20 cellular contexts compared by ENCODE assay signal in genomic region chr6:13452346-13453171, GRCh38. TPM values are rescaled to one million over a fixed set of nuclear protein-coding genes. Genes with fewer than 3 reads are reported as not detected.
DNase-seq lines count a peak whose midpoint lies in the region; ATAC-seq, FAIRE-seq and TF ChIP-seq lines count a peak whose summit lies in the region.
"Had no signal": no experiment of that assay in that cellular context is flagged by ENCODE, and none has a peak within 500 bp of the region (broad histone marks: within the 10 kb centered on the region; RNA-seq: fewer than 3 reads in every experiment).

No MANE protein-coding gene starts in this region.

- CTCF ChIA-PET in WTC11 (lab: Charles Lee), result interaction anchor here (0.7 to 1.5 kb wide), 6 partner anchors 21 to 172 kb away, joined by 3 to 5 read pairs (median 3); partner anchors contain the start of gene GFOD1

- H3K4ac ChIP-seq in H9 (ENCODE audit: low read depth, low read length), result no peak overlapping the region

- H3K4me1 ChIP-seq in H9 (ENCODE audit: insufficient read depth, low read length), result no peaks in the 10 kb centered on the region
- peaks cover 33% of the 10 kb centered on the region for H3K4me1 ChIP-seq in rectal smooth muscle tissue (ENCODE audit: control insufficient read depth, insufficient read depth, low read length)
- H3K4me1 ChIP-seq in kidney (ENCODE audit: control insufficient read depth in 1 of 2, insufficient read depth in 1 of 2, low read depth in 1 of 2, low read length in 2 of 2), result peaks cover 0 to 2% of the 10 kb centered on the region in 2 donors

- no peak overlapping the region for H2AK5ac ChIP-seq in H9 (ENCODE audit: insufficient read length, low read length)

- peaks cover 19 to 28% of the 10 kb centered on the region in 2 experiments for H3K4me1 Mint-ChIP-seq in H9
- H3K4me1 Mint-ChIP-seq in WTC11, result peaks cover 29% of the 10 kb centered on the region

- H3K9me3 ChIP-seq in H9 (ENCODE audit: control insufficient read depth, low read depth, low read length) (no peaks in the 10 kb centered on the region), kidney (ENCODE audit: control insufficient read depth in 1 of 2, low read length in 2 of 2) (no peaks in the 10 kb centered on the region)
- H3K9me3 ChIP-seq: thyroid gland had no signal

- DNase-seq in H9 (no peak), WTC11 (ENCODE audit: low spot score) (no peak), fibroblast of the aortic adventitia (ENCODE audit: low read depth) (peak; percentile 57), RPMI8226 (no peak), kidney (no peak)
- DNase-seq: activated CD8-positive, alpha-beta memory T cell treated with anti-CD3 and anti-CD28 coated beads, Interleukin-2, amount 10 ng/mL, durations not matched to agents 7 days and 5 days; activated effector memory CD4-positive, alpha-beta T cell treated with Interleukin-2 at 50 U/mL for 16 hours; CD4-positive, alpha-beta T cell; cortex of kidney; DMS153; foreskin melanocyte; GDM1; MM.1S; NCI-H1436 treated with DMSO at 0.1 percent for 48 hours; NCI-H526; nucleus accumbens; thyroid gland had no signal

- FAIRE-seq in kidney (lab: Jason Lieb, UNC), result no peak

- H3K27me3 ChIP-seq in H9 (ENCODE audit: insufficient read depth, low read length) (no peaks in the 10 kb centered on the region), rectal smooth muscle tissue (ENCODE audit: control insufficient read depth, insufficient read depth, low read length) (no peaks in the 10 kb centered on the region)
- H3K27me3 ChIP-seq: thyroid gland had no signal

- no peaks in the 10 kb centered on the region for H4K20me1 ChIP-seq in H9 (ENCODE audit: control insufficient read depth, insufficient read depth, insufficient read length)

- H3K36me3 Mint-ChIP-seq in H9 (ENCODE audit: insufficient read depth in 1 of 3, low read depth in 3 of 3) (peaks cover 4 to 7% (median 5%) of the 10 kb centered on the region in 3 experiments; a peak in 5 of 7 replicates), WTC11 (peaks cover 12% of the 10 kb centered on the region)

- no CpG with 5 or more reads among the region's 12 CpGs for WGBS in H9 (ENCODE audit: extremely low coverage, insufficient read length, low lambda C conversion rate)

- no peak overlapping the region for H2BK12ac ChIP-seq in H9 (ENCODE audit: insufficient read length, low read depth, low read length)

- no peak overlapping the region for H3K23ac ChIP-seq in H9 (ENCODE audit: insufficient read length, low read depth, low read length)

- POLR2A ChIA-PET in WTC11 (lab: Charles Lee), result interaction anchor here (0.5 kb wide), 1 partner anchor 43 kb away, joined by 7 read pairs; no protein-coding TSS in a partner anchor

- intact Hi-C loops in kidney (cut with DNase I), result no loop called here

- no peak overlapping the region for H3T11ph ChIP-seq in H9 (ENCODE audit: low read length)

- no peak overlapping the region for H3K27ac ChIP-seq in H9 (ENCODE audit: insufficient read length, low read depth, low read length)
- H3K27ac ChIP-seq in rectal smooth muscle tissue (ENCODE audit: low read depth, low read length), result peak overlapping the region; percentile 75
- H3K27ac ChIP-seq in kidney (ENCODE audit: low read depth in 2 of 2, low read length in 2 of 2), result no peak overlapping the region
- H3K27ac ChIP-seq: thyroid gland had no signal

- H3K9ac ChIP-seq in H9 (ENCODE audit: extremely low read depth, insufficient read length, low read length) (no peak overlapping the region), rectal smooth muscle tissue (ENCODE audit: low read length) (no peak overlapping the region), kidney (ENCODE audit: low read length in 2 of 2) (no peak overlapping the region)

- peak; percentile 30; the same call in 2 of the 3 replicates for TF ChIP-seq CTCF in H9 (conservative IDR thresholded peaks at IDR 0.05)
- TF ChIP-seq CTCF in WTC11 (IDR thresholded peaks at IDR 0.05), result no peak
- TF ChIP-seq CTCF in fibroblast of the aortic adventitia (IDR thresholded peaks at IDR 0.05; ENCODE audit: insufficient read depth, low read length), result no peak
- TF ChIP-seq CTCF in kidney (IDR thresholded peaks at IDR 0.05; ENCODE audit: borderline replicate concordance, extremely low read depth, insufficient read depth), result no peak

- H3K14ac ChIP-seq in H9 (ENCODE audit: insufficient read depth, low read length), result no peak overlapping the region

- no peak overlapping the region for H2AFZ ChIP-seq in H9 (ENCODE audit: low read length)

- ATAC-seq in WTC11, result peak; percentile 39; the same call in 1 of the 2 replicates
- no peak for ATAC-seq in activated CD4-positive, CD25-positive, alpha-beta regulatory T cell treated with anti-CD3 and anti-CD28 coated beads, Interleukin-2, amount 50 U/mL, for 24 hours
- ATAC-seq: activated CD8-positive, alpha-beta memory T cell treated with anti-CD3 and anti-CD28 coated beads, Interleukin-2, amount 10 ng/mL, durations not matched to agents 7 days and 5 days had no signal

- H3K79me1 ChIP-seq in H9 (ENCODE audit: insufficient read depth, low read depth, low read length, poor library complexity, severe bottlenecking), result no peaks in the 10 kb centered on the region

- no peaks in the 10 kb centered on the region for H3K36me3 ChIP-seq in rectal smooth muscle tissue (ENCODE audit: control insufficient read depth, insufficient read depth, low read length)
- no peaks in the 10 kb centered on the region for H3K36me3 ChIP-seq in kidney (ENCODE audit: control insufficient read depth in 1 of 2, insufficient read depth in 2 of 2, low read length in 2 of 2)
- H3K36me3 ChIP-seq: thyroid gland had no signal

- no peak overlapping the region for H4K5ac ChIP-seq in H9 (ENCODE audit: insufficient read length, low read depth, low read length)

- H3K18ac ChIP-seq in H9 (ENCODE audit: insufficient read length, low read depth, low read length), result no peak overlapping the region

- peak overlapping the region in 2 of 3 experiments; percentile 56 to 67; a peak in 1 of 7 replicates for H3K27ac Mint-ChIP-seq in H9
- peak overlapping the region; percentile 73; the same call in 1 of the 2 replicates for H3K27ac Mint-ChIP-seq in WTC11
- H3K27ac Mint-ChIP-seq: CD4-positive, alpha-beta T cell had no signal

- H2BK20ac ChIP-seq in H9 (ENCODE audit: low read depth, low read length, poor library complexity, severe bottlenecking), result no peak overlapping the region

- H3K27me3 Mint-ChIP-seq in H9 (ENCODE audit: low read depth), result peaks cover 1% of the 10 kb centered on the region; the same call in 1 of the 2 replicates
- H3K27me3 Mint-ChIP-seq in WTC11 (ENCODE audit: low read depth), result no peaks in the 10 kb centered on the region
- H3K27me3 Mint-ChIP-seq: activated CD8-positive, alpha-beta memory T cell treated with anti-CD3 and anti-CD28 coated beads, Interleukin-2, amount 10 ng/mL, durations not matched to agents 7 days and 5 days; CD4-positive, alpha-beta T cell had no signal

- H2BK5ac ChIP-seq in H9 (ENCODE audit: insufficient read length, low read length), result no peak overlapping the region

- H3K56ac ChIP-seq in H9 (ENCODE audit: insufficient read length, low read depth, low read length), result no peak overlapping the region

- no peaks in the 10 kb centered on the region for H3K23me2 ChIP-seq in H9 (ENCODE audit: insufficient read length, low read depth, low read length, poor library complexity, severe bottlenecking)

- H4K8ac ChIP-seq in H9 (replicated peaks; ENCODE audit: insufficient read length, low read depth, low read length), result no peak overlapping the region

- H2BK15ac ChIP-seq in H9 (ENCODE audit: low read depth, low read length), result no peak overlapping the region

- H4K91ac ChIP-seq in H9 (ENCODE audit: insufficient read length, low read depth, low read length), result no peak overlapping the region

- H3K9me3 Mint-ChIP-seq in H9, result peaks cover 5 to 6% of the 10 kb centered on the region in 2 experiments; a peak in 3 of 5 replicates
- H3K9me3 Mint-ChIP-seq in WTC11, result peaks cover 12% of the 10 kb centered on the region
- H3K9me3 Mint-ChIP-seq: CD4-positive, alpha-beta T cell had no signal

- no peak overlapping the region for H3K4me3 ChIP-seq in fibroblast of the aortic adventitia (ENCODE audit: low read depth, low read length)
- H3K4me3 ChIP-seq in rectal smooth muscle tissue (ENCODE audit: low read length), result no peak overlapping the region
- no peak overlapping the region for H3K4me3 ChIP-seq in kidney (ENCODE audit: low read length in 2 of 2)
- H3K4me3 ChIP-seq: thyroid gland had no signal

- no peak overlapping the region for H3K4me2 ChIP-seq in H9 (ENCODE audit: insufficient read depth, insufficient read length, low read length)

- H3K4me3 Mint-ChIP-seq in H9, result no peak overlapping the region
- H3K4me3 Mint-ChIP-seq in WTC11, result no peak overlapping the region
- H3K4me3 Mint-ChIP-seq: activated CD8-positive, alpha-beta memory T cell treated with anti-CD3 and anti-CD28 coated beads, Interleukin-2, amount 10 ng/mL, durations not matched to agents 7 days and 5 days; brain; CD4-positive, alpha-beta T cell had no signal

- no peaks in the 10 kb centered on the region; the same call in 1 of the 2 replicates for H3K79me2 ChIP-seq in H9 (ENCODE audit: insufficient read depth, low read length)

- no peak overlapping the region for H2BK120ac ChIP-seq in H9 (ENCODE audit: low read depth, low read length, poor library complexity, severe bottlenecking)

TF ChIP-seq in WTC11, 78 proteins besides CTCF, POLR2A, EP300 and RAD21:
- TF ChIP-seq OVOL2 (CRISPR knock-in tag; IDR thresholded peaks at IDR 0.05; ENCODE audit: borderline replicate concordance) (no peak), FOXK1 (CRISPR knock-in tag; IDR thresholded peaks at IDR 0.05) (no peak), MAX (CRISPR knock-in tag; IDR thresholded peaks at IDR 0.05) (no peak), CREB1 (CRISPR knock-in tag; IDR thresholded peaks at IDR 0.05) (no peak), ZBTB21 (CRISPR knock-in tag; IDR thresholded peaks at IDR 0.05; ENCODE audit: borderline replicate concordance) (no peak), KAT7 (CRISPR knock-in tag; IDR thresholded peaks at IDR 0.05; ENCODE audit: borderline replicate concordance) (no peak), FOXJ3 (CRISPR knock-in tag; IDR thresholded peaks at IDR 0.05; ENCODE audit: borderline replicate concordance) (no peak)
- TF ChIP-seq, protein P1, sequence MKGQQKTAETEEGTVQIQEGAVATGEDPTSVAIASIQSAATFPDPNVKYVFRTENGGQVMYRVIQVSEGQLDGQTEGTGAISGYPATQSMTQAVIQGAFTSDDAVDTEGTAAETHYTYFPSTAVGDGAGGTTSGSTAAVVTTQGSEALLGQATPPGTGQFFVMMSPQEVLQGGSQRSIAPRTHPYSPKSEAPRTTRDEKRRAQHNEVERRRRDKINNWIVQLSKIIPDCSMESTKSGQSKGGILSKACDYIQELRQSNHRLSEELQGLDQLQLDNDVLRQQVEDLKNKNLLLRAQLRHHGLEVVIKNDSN (CRISPR knock-in tag; IDR thresholded peaks at IDR 0.05), result no peak

RNA-seq across cellular contexts. Expression of gene GFOD1, which starts 34.8 kb away (rescaled TPM):
- total RNA-seq in H9 (2021), result 6.1 TPM in 2 replicates
- 5.2 to 8.5 TPM (median 5.8 TPM) in 3 replicates for total RNA-seq in WTC11 (2021)
- 2.6 and 3.0 TPM in 2 replicates for total RNA-seq in fibroblast of the aortic adventitia (ENCODE audit: low replicate concordance)
- total RNA-seq in kidney, result 14.6 TPM
- polyA plus RNA-seq in kidney (ENCODE audit: insufficient read depth, low read depth, low replicate concordance), result 2.1 TPM
